Comparison of ENCODE assay signal across 9 cellular contexts in the genomic region with DNA sequence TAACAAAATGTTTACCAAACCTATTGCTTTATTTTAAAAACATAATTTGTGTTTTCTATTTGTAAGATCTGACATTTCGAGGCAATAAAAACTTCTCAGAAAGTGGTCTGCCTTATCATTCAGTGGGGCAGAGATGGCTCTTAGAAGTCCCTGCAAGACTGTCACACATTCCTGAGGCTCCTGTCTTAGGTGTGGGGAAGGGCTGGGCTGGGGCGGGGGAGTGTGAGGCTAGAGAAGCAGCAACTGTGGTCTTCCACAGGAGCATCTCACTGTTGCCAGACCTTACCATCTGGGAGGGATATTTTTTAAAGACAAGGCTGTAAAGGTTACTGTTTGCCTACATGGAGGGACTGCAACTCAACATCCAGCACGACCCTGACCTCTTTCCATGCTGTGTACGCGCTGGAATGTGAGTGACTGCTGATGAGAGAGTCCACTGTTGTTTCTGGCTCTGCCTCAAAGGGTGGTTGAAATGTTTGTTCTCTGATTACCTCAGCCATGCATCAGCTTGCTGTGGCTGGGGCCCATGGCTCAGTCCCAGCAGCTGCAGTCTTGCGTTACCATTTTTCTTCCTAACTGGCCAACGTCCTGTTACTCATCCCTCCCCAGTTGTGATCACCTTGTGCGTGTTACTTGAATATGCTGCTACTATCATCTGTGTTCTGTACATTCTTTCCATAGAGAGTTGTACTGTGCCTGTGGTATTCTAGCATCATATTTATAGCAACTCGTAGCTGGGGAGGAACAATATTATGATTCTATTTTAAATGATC. TPM values are rescaled to one million over a fixed set of nuclear protein-coding genes. Genes with fewer than 3 reads are reported as not detected.
DNase-seq lines count a peak whose midpoint lies in the region; ATAC-seq, FAIRE-seq and TF ChIP-seq lines count a peak whose summit lies in the region.
"Had no signal": no experiment of that assay in that cellular context is flagged by ENCODE, and none has a peak within 500 bp of the region (broad histone marks: within the 10 kb centered on the region; RNA-seq: fewer than 3 reads in every experiment).

No MANE protein-coding gene starts in this region.

- H3K9me3 Mint-ChIP-seq in activated CD4-positive, alpha-beta memory T cell treated with anti-CD3 and anti-CD28 coated beads, Interleukin-2, amount 10 ng/mL, durations not matched to agents 7 days and 5 days, result no peaks in the 10 kb centered on the region
- no peaks in the 10 kb centered on the region for H3K9me3 Mint-ChIP-seq in activated CD4-positive, alpha-beta memory T cell treated with anti-CD3 and anti-CD28 coated beads for 36 hours
- no peaks in the 10 kb centered on the region for H3K9me3 Mint-ChIP-seq in activated T-cell treated with anti-CD3 and anti-CD28 coated beads, Interleukin-2, amount 50 U/mL, for 24 hours

- peaks cover 27% of the 10 kb centered on the region for H3K36me3 ChIP-seq in brain microvascular endothelial cell (replicated peaks)
- peaks cover 0 to 77% of the 10 kb centered on the region in 2 donors for H3K36me3 ChIP-seq in left lung

- peaks cover 16 to 26% of the 10 kb centered on the region in 2 donors for H3K4me1 ChIP-seq in left lung
- H3K4me1 ChIP-seq: BLaER1 had no signal

- no peak for DNase-seq in activated CD4-positive, alpha-beta memory T cell treated with anti-CD3 and anti-CD28 coated beads, Interleukin-2, amount 10 ng/mL, durations not matched to agents 7 days and 5 days
- no peak for DNase-seq in activated CD4-positive, alpha-beta memory T cell treated with anti-CD3 and anti-CD28 coated beads for 36 hours
- peak; percentile 98 for DNase-seq in brain microvascular endothelial cell
- peak in 1 of 2 donors; percentile 47 for DNase-seq in left lung
- peak; percentile 90 for DNase-seq in urothelium cell line (ENCODE audit: low spot score)
- no peak for DNase-seq in activated effector memory CD4-positive, alpha-beta T cell treated with anti-CD3 and anti-CD28 coated beads, Interleukin-2, amount 50 U/mL, for 16 hours
- DNase-seq in activated T-cell treated with anti-CD3 and anti-CD28 coated beads, Interleukin-2, amount 50 U/mL, for 24 hours, result no peak
- no peak for DNase-seq in NCI-H748 (lab: John Stamatoyannopoulos, UW; ENCODE audit: unreplicated experiment)

- peak overlapping the region; percentile 21 for H3K27ac Mint-ChIP-seq in activated CD4-positive, alpha-beta memory T cell treated with anti-CD3 and anti-CD28 coated beads, Interleukin-2, amount 10 ng/mL, durations not matched to agents 7 days and 5 days
- H3K27ac Mint-ChIP-seq in activated CD4-positive, alpha-beta memory T cell treated with anti-CD3 and anti-CD28 coated beads for 36 hours, result no peak overlapping the region
- no peak overlapping the region for H3K27ac Mint-ChIP-seq in activated T-cell treated with anti-CD3 and anti-CD28 coated beads, Interleukin-2, amount 50 U/mL, for 24 hours

- H3K9me3 ChIP-seq in left lung, result no peaks in the 10 kb centered on the region
- H3K9me3 ChIP-seq: BLaER1 had no signal

- H3K27ac ChIP-seq in brain microvascular endothelial cell (peak overlapping the region; percentile 77), left lung (peak overlapping the region in 1 of 2 donors; percentile 10)
- H3K27ac ChIP-seq: BLaER1 had no signal

- no peaks in the 10 kb centered on the region for H3K4me1 Mint-ChIP-seq in activated CD4-positive, alpha-beta memory T cell treated with anti-CD3 and anti-CD28 coated beads, Interleukin-2, amount 10 ng/mL, durations not matched to agents 7 days and 5 days
- no peaks in the 10 kb centered on the region for H3K4me1 Mint-ChIP-seq in activated CD4-positive, alpha-beta memory T cell treated with anti-CD3 and anti-CD28 coated beads for 36 hours (ENCODE audit: low read depth)
- no peaks in the 10 kb centered on the region for H3K4me1 Mint-ChIP-seq in activated T-cell treated with anti-CD3 and anti-CD28 coated beads, Interleukin-2, amount 50 U/mL, for 24 hours (ENCODE audit: low read depth)

- POLR2A ChIA-PET in activated CD4-positive, alpha-beta memory T cell treated with anti-CD3 and anti-CD28 coated beads, Interleukin-2, amount 10 ng/mL, durations not matched to agents 7 days and 5 days (lab: Charles Lee), result no interaction called here
- POLR2A ChIA-PET in activated CD4-positive, alpha-beta memory T cell treated with anti-CD3 and anti-CD28 coated beads for 36 hours (lab: Charles Lee), result no interaction called here

- H3K4me3 ChIP-seq in brain microvascular endothelial cell (ENCODE audit: low read depth, low read length) (no peak overlapping the region), left lung (no peak overlapping the region)
- H3K4me3 ChIP-seq: BLaER1 had no signal

- no peaks in the 10 kb centered on the region for H3K27me3 Mint-ChIP-seq in activated CD4-positive, alpha-beta memory T cell treated with anti-CD3 and anti-CD28 coated beads, Interleukin-2, amount 10 ng/mL, durations not matched to agents 7 days and 5 days
- H3K27me3 Mint-ChIP-seq in activated CD4-positive, alpha-beta memory T cell treated with anti-CD3 and anti-CD28 coated beads for 36 hours, result no peaks in the 10 kb centered on the region
- no peaks in the 10 kb centered on the region for H3K27me3 Mint-ChIP-seq in activated T-cell treated with anti-CD3 and anti-CD28 coated beads, Interleukin-2, amount 50 U/mL, for 24 hours

- TF ChIP-seq CTCF in brain microvascular endothelial cell (IDR thresholded peaks at IDR 0.05; ENCODE audit: low read depth, low read length, missing control alignments) (no peak), left lung (IDR thresholded peaks at IDR 0.05) (no peak)

- in situ Hi-C loops in brain microvascular endothelial cell (cut with HindIII; ENCODE audit: low pct_ligation_motif_present, low sequenced_read_pairs), result no loop called here

- intact Hi-C loops in activated CD4-positive, alpha-beta memory T cell treated with anti-CD3 and anti-CD28 coated beads for 36 hours (cut with micrococcal nuclease), result no loop called here
- intact Hi-C loops in left lung (cut with DNase I), result no loop called here

- FAIRE-seq in urothelium cell line (lab: Jason Lieb, UNC), result peak; percentile 62

- H3K4me3 Mint-ChIP-seq in activated CD4-positive, alpha-beta memory T cell treated with anti-CD3 and anti-CD28 coated beads, Interleukin-2, amount 10 ng/mL, durations not matched to agents 7 days and 5 days, result no peak overlapping the region
- no peak overlapping the region for H3K4me3 Mint-ChIP-seq in activated CD4-positive, alpha-beta memory T cell treated with anti-CD3 and anti-CD28 coated beads for 36 hours
- H3K4me3 Mint-ChIP-seq in activated T-cell treated with anti-CD3 and anti-CD28 coated beads, Interleukin-2, amount 50 U/mL, for 24 hours, result no peak overlapping the region

- CTCF ChIA-PET in activated CD4-positive, alpha-beta memory T cell treated with anti-CD3 and anti-CD28 coated beads, Interleukin-2, amount 10 ng/mL, durations not matched to agents 7 days and 5 days (lab: Charles Lee), result interaction anchor here (16.1 kb wide), 1 partner anchor 71 kb away, joined by 185 read pairs; a partner anchor contains a TSS
- CTCF ChIA-PET in activated CD4-positive, alpha-beta memory T cell treated with anti-CD3 and anti-CD28 coated beads for 36 hours (lab: Charles Lee), result interaction anchor here (14.0 kb wide), 1 partner anchor 74 kb away, joined by 336 read pairs; a partner anchor contains a TSS

- ATAC-seq in left lung, result peak; percentile 83

- H3K27me3 ChIP-seq in brain microvascular endothelial cell (replicated peaks), result no peaks in the 10 kb centered on the region
- H3K27me3 ChIP-seq in left lung, result no peaks in the 10 kb centered on the region
- H3K27me3 ChIP-seq: BLaER1 had no signal

- peaks cover 40% of the 10 kb centered on the region for H3K36me3 Mint-ChIP-seq in activated CD4-positive, alpha-beta memory T cell treated with anti-CD3 and anti-CD28 coated beads, Interleukin-2, amount 10 ng/mL, durations not matched to agents 7 days and 5 days (ENCODE audit: low read depth)
- H3K36me3 Mint-ChIP-seq in activated CD4-positive, alpha-beta memory T cell treated with anti-CD3 and anti-CD28 coated beads for 36 hours, result peaks cover 35% of the 10 kb centered on the region
- peaks cover 70% of the 10 kb centered on the region for H3K36me3 Mint-ChIP-seq in activated T-cell treated with anti-CD3 and anti-CD28 coated beads, Interleukin-2, amount 50 U/mL, for 24 hours (ENCODE audit: low read depth)

RNA-seq across cellular contexts. Expression of a gene that starts 12.4 kb away (rescaled TPM):
- 10 to 100 TPM; 26.9 to 29.4 TPM for total RNA-seq in activated CD4-positive, alpha-beta memory T cell treated with anti-CD3 and anti-CD28 coated beads, Interleukin-2, amount 10 ng/mL, durations not matched to agents 7 days and 5 days
- 10 to 100 TPM; 25.9 to 26.8 TPM for total RNA-seq in activated CD4-positive, alpha-beta memory T cell treated with anti-CD3 and anti-CD28 coated beads for 36 hours
- total RNA-seq in left lung, result 10 to 100 TPM; 29.1 to 44.5 TPM

RNA-seq across cellular contexts. Expression of a gene that starts 12.8 kb away (rescaled TPM):
- total RNA-seq in activated CD4-positive, alpha-beta memory T cell treated with anti-CD3 and anti-CD28 coated beads, Interleukin-2, amount 10 ng/mL, durations not matched to agents 7 days and 5 days, result 10 to 100 TPM; 30.6 to 33.1 TPM
- 10 to 100 TPM; 23.6 to 28.4 TPM for total RNA-seq in activated CD4-positive, alpha-beta memory T cell treated with anti-CD3 and anti-CD28 coated beads for 36 hours
- total RNA-seq in left lung, result 10 to 100 TPM; 30.8 to 33.7 TPM

Comparison
In these comparisons a context has a peak if more than half of its experiments do, and no peak if none do; other contexts are left out.
1. DNase-seq: peak in brain microvascular endothelial cell (single experiment) and urothelium cell line (single experiment); none in activated CD4-positive, alpha-beta memory T cell treated with anti-CD3 and anti-CD28 coated beads, Interleukin-2, amount 10 ng/mL, durations not matched to agents 7 days and 5 days (single experiment), activated CD4-positive, alpha-beta memory T cell treated with anti-CD3 and anti-CD28 coated beads for 36 hours (single experiment), activated effector memory CD4-positive, alpha-beta T cell treated with anti-CD3 and anti-CD28 coated beads, Interleukin-2, amount 50 U/mL, for 16 hours (single experiment), activated T-cell treated with anti-CD3 and anti-CD28 coated beads, Interleukin-2, amount 50 U/mL, for 24 hours (single experiment) and NCI-H748 (single experiment).